ENCODE assay signal across 20 cellular contexts in the genomic region with DNA sequence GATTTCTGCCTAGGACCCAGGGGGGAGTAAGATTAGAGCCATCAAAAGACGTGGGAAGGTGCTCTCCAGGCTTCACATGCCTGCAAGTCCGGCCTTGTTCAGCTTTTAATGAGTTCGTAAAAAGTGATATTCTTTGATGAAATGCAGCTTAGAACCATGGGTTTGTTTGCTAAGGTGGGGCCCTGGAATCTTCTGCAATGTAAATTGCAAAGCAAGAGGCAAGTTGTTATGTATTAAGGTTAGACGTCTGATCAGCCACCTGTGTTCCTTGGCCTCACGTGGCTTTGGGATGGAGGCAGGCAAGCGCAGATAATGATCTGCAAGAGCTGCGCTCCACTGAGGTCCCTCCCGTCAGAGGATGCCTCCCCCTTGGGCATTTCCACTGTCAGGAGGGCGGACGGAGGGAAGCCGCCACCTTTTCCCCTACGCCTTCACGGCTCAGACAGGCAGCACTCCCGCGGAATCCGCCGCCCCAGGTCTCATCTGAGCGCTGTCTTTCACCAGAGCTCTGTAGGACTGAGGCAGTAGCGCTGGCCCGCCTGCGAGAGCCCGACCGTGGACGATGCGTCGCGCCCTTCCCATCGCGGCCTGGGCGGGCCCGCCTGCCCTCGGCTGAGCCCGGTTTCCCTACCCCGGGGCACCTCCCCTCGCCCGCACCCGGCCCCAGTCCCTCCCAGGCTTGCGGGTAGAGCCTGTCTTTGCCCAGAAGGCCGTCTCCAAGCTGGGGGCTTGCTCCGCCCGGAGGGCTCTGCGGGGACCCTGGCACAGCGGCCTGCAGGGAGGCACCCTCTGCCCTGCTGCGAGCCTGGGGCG.
DNase-seq lines count a peak whose midpoint lies in the region; ATAC-seq, FAIRE-seq and TF ChIP-seq lines count a peak whose summit lies in the region.
"Had no signal": no experiment of that assay in that cellular context is flagged by ENCODE, and none has a peak within 500 bp of the region (broad histone marks: within the 10 kb centered on the region; RNA-seq: fewer than 3 reads in every experiment).

No MANE protein-coding gene starts in this region.

- no peak overlapping the region for H3K56ac ChIP-seq in H9 (ENCODE audit: insufficient read length, low read depth, low read length)

- no peak overlapping the region for H4K8ac ChIP-seq in H9 (replicated peaks; ENCODE audit: insufficient read length, low read depth, low read length)

- no peak overlapping the region for H3K23ac ChIP-seq in H9 (ENCODE audit: insufficient read length, low read depth, low read length)

- peaks cover 0 to 5% (median 0%) of the 10 kb centered on the region in 3 experiments; a peak in 1 of 7 replicates for H3K36me3 Mint-ChIP-seq in H9 (ENCODE audit: insufficient read depth in 1 of 3, low read depth in 3 of 3)

- FAIRE-seq in GM12891 (lab: Jason Lieb, UNC), result no peak
- FAIRE-seq: H54, islet of Langerhans, urothelium cell line had no signal

- H2BK12ac ChIP-seq in H9 (ENCODE audit: insufficient read length, low read depth, low read length), result no peak overlapping the region

- H2BK5ac ChIP-seq in H9 (ENCODE audit: insufficient read length, low read length), result no peak overlapping the region

- H3K79me1 ChIP-seq in H9 (ENCODE audit: insufficient read depth, low read depth, low read length, poor library complexity, severe bottlenecking), result no peaks in the 10 kb centered on the region

- no peaks in the 10 kb centered on the region for H4K20me1 ChIP-seq in H9 (ENCODE audit: control insufficient read depth, insufficient read depth, insufficient read length)

- H2AK5ac ChIP-seq in H9 (ENCODE audit: insufficient read length, low read length), result no peak overlapping the region

- H3K27ac Mint-ChIP-seq in H9, result 0 out of 7 replicates have a peak overlapping the region, but pooled peaks of 1 of the 3 experiments have one; percentile 71
- H3K27ac Mint-ChIP-seq: activated CD8-positive, alpha-beta T cell treated with anti-CD3 and anti-CD28 coated beads for 36 hours; CD4-positive, CD25-positive, alpha-beta regulatory T cell had no signal

- no peaks in the 10 kb centered on the region; a peak in 1 of 5 replicates for H3K9me3 Mint-ChIP-seq in H9
- H3K9me3 Mint-ChIP-seq: T-cell had no signal

- H3K27ac ChIP-seq in H9 (ENCODE audit: insufficient read length, low read depth, low read length), result no peak overlapping the region
- no peak overlapping the region for H3K27ac ChIP-seq in colonic mucosa
- H3K27ac ChIP-seq: stomach, WERI-Rb-1 had no signal

- no peak overlapping the region for H2BK20ac ChIP-seq in H9 (ENCODE audit: low read depth, low read length, poor library complexity, severe bottlenecking)

- peak overlapping the region; percentile 5 for H3K4me3 ChIP-seq in colonic mucosa
- H3K4me3 ChIP-seq: stomach had no signal

- intact Hi-C loops in colonic mucosa (cut with DNase I), result no loop called here

- no peak overlapping the region for H3K18ac ChIP-seq in H9 (ENCODE audit: insufficient read length, low read depth, low read length)

- TF ChIP-seq CTCF in H9 (conservative IDR thresholded peaks at IDR 0.05), result no peak
- no peak for TF ChIP-seq CTCF in colonic mucosa (IDR thresholded peaks at IDR 0.05)
- TF ChIP-seq CTCF in omental fat pad (IDR thresholded peaks at IDR 0.05), result no peak

- H2BK120ac ChIP-seq in H9 (ENCODE audit: low read depth, low read length, poor library complexity, severe bottlenecking), result no peak overlapping the region

- no peak overlapping the region for H3K14ac ChIP-seq in H9 (ENCODE audit: insufficient read depth, low read length)

- no peaks in the 10 kb centered on the region for H3K36me3 ChIP-seq in colonic mucosa
- H3K36me3 ChIP-seq: WERI-Rb-1 had no signal

- H4K91ac ChIP-seq in H9 (ENCODE audit: insufficient read length, low read depth, low read length), result no peak overlapping the region

- no peak overlapping the region for H3T11ph ChIP-seq in H9 (ENCODE audit: low read length)

- peak overlapping the region in 1 of 2 experiments; percentile 55; a peak in 2 of 5 replicates for H3K4me3 Mint-ChIP-seq in H9
- H3K4me3 Mint-ChIP-seq: activated CD8-positive, alpha-beta T cell treated with anti-CD3 and anti-CD28 coated beads for 36 hours; CD4-positive, CD25-positive, alpha-beta regulatory T cell; T-cell had no signal

- no peak overlapping the region for H3K4ac ChIP-seq in H9 (ENCODE audit: low read depth, low read length)

- H3K27me3 ChIP-seq in H9 (ENCODE audit: insufficient read depth, low read length), result no peaks in the 10 kb centered on the region
- H3K27me3 ChIP-seq in colonic mucosa, result no peaks in the 10 kb centered on the region
- H3K27me3 ChIP-seq: stomach had no signal

- H3K9me3 ChIP-seq in H9 (ENCODE audit: control insufficient read depth, low read depth, low read length) (no peaks in the 10 kb centered on the region), colonic mucosa (no peaks in the 10 kb centered on the region)
- H3K9me3 ChIP-seq: stomach had no signal

- H2AFZ ChIP-seq in H9 (ENCODE audit: low read length), result no peak overlapping the region

- no peak overlapping the region for H3K4me2 ChIP-seq in H9 (ENCODE audit: insufficient read depth, insufficient read length, low read length)

- H3K79me2 ChIP-seq in H9 (ENCODE audit: insufficient read depth, low read length), result no peaks in the 10 kb centered on the region

- no peak for TF ChIP-seq POLR2A in GM12891 (IDR thresholded peaks at IDR 0.05; ENCODE audit: low read depth, low read length)

- no peaks in the 10 kb centered on the region; the same call in 1 of the 2 replicates for H3K4me1 ChIP-seq in H9 (ENCODE audit: insufficient read depth, low read length)
- H3K4me1 ChIP-seq in colonic mucosa, result peaks cover 3% of the 10 kb centered on the region

- H3K4me1 Mint-ChIP-seq in H9, result peaks cover 29% of the 10 kb centered on the region in 2 experiments

- no peak overlapping the region for H3K9ac ChIP-seq in H9 (ENCODE audit: extremely low read depth, insufficient read length, low read length)
- H3K9ac ChIP-seq in colonic mucosa (ENCODE audit: low read depth in 2 of 2, low read length in 2 of 2), result no peak overlapping the region

- H3K23me2 ChIP-seq in H9 (ENCODE audit: insufficient read length, low read depth, low read length, poor library complexity, severe bottlenecking), result no peaks in the 10 kb centered on the region

- H3K27me3 Mint-ChIP-seq in H9 (ENCODE audit: low read depth), result peaks cover 7% of the 10 kb centered on the region
- H3K27me3 Mint-ChIP-seq: CD4-positive, CD25-positive, alpha-beta regulatory T cell; T-cell had no signal

- ATAC-seq in omental fat pad (ENCODE audit: low FRiP score), result no peak
- no peak for ATAC-seq in HG02870 (IDR thresholded peaks at IDR 0.05; ENCODE audit: unreplicated experiment)
- ATAC-seq: activated CD8-positive, alpha-beta T cell treated with anti-CD3 and anti-CD28 coated beads for 36 hours; T-cell had no signal

- WGBS in H9 (ENCODE audit: extremely low coverage, insufficient read length, low lambda C conversion rate), result no CpG with 5 or more reads among the region's 45 CpGs

- H4K5ac ChIP-seq in H9 (ENCODE audit: insufficient read length, low read depth, low read length), result no peak overlapping the region

- DNase-seq in H9 (peak; percentile 69), colonic mucosa (no peak), iPS-NIHi11 (ENCODE audit: low spot score) (peak; percentile 28), omental fat pad (ENCODE audit: low spot score) (peak; percentile 8), NCI-H524 (lab: John Stamatoyannopoulos, UW) (no peak), GM12891 (ENCODE audit: insufficient read length, low spot score) (no peak)
- DNase-seq in central memory CD4-positive, alpha-beta T cell, result no peak
- DNase-seq: activated CD8-positive, alpha-beta T cell treated with anti-CD3 and anti-CD28 coated beads for 36 hours; CD4-positive, CD25-positive, alpha-beta regulatory T cell; DMS79 treated with DMSO at 0.1 percent for 48 hours; NCI-H1092; NCI-H2081; Right ventricle myocardium superior; stomach; T-cell; WERI-Rb-1 had no signal

- H2BK15ac ChIP-seq in H9 (ENCODE audit: low read depth, low read length), result no peak overlapping the region

TF ChIP-seq in GM12891, 5 proteins besides CTCF, POLR2A, EP300 and RAD21:
- TF ChIP-seq SPI1 (IDR thresholded peaks at IDR 0.05; ENCODE audit: low read depth, low read length), result no peak
- no peak for TF ChIP-seq POU2F2 (IDR thresholded peaks at IDR 0.05; ENCODE audit: low read depth, low read length)
- TF ChIP-seq POLR2AphosphoS5 (IDR thresholded peaks at IDR 0.05; ENCODE audit: low read depth, low read length), result no peak
- no peak for TF ChIP-seq TAF1 (IDR thresholded peaks at IDR 0.05; ENCODE audit: low read depth, low read length)
- TF ChIP-seq PAX5 (IDR thresholded peaks at IDR 0.05; ENCODE audit: insufficient read depth, low read length, severe bottlenecking), result no peak

Comparison
In these comparisons a context has a peak if more than half of its experiments do, and no peak if none do; other contexts are left out.
1. DNase-seq: peak in H9 (single experiment), iPS-NIHi11 (single experiment) and omental fat pad (single experiment); none in colonic mucosa (single experiment), NCI-H524 (0 of 2), GM12891 (single experiment) and central memory CD4-positive, alpha-beta T cell (single experiment).